ENCODE assay signal across 3 cellular contexts in genomic region chr19:35813043-35813890, GRCh38.
TF ChIP-seq lines count a peak whose summit lies in the region.

No MANE protein-coding gene starts in this region.

TF ChIP-seq in A549, 52 proteins besides CTCF, POLR2A, EP300 and RAD21:
- TF ChIP-seq, protein P1, sequence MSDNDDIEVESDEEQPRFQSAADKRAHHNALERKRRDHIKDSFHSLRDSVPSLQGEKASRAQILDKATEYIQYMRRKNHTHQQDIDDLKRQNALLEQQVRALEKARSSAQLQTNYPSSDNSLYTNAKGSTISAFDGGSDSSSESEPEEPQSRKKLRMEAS (IDR thresholded peaks at IDR 0.05): no peak
- no peak for TF ChIP-seq HMGXB4 (CRISPR knock-in tag; IDR thresholded peaks at IDR 0.05; ENCODE audit: borderline replicate concordance)
- TF ChIP-seq HOXA7 (CRISPR knock-in tag; IDR thresholded peaks at IDR 0.05): no peak
- TF ChIP-seq RNF2 (IDR thresholded peaks at IDR 0.05; ENCODE audit: borderline replicate concordance, low read depth): no peak
- TF ChIP-seq FOXS1 (CRISPR knock-in tag; IDR thresholded peaks at IDR 0.05): no peak
- no peak for TF ChIP-seq EHMT2 (IDR thresholded peaks at IDR 0.05; ENCODE audit: low read depth)
- no peak for TF ChIP-seq TFCP2L1 (CRISPR knock-in tag; IDR thresholded peaks at IDR 0.05)
- TF ChIP-seq TP53 (CRISPR knock-in tag; IDR thresholded peaks at IDR 0.05): no peak
- no peak for TF ChIP-seq RARB (CRISPR knock-in tag; IDR thresholded peaks at IDR 0.05)
- TF ChIP-seq JUNB (IDR thresholded peaks at IDR 0.05): no peak
- TF ChIP-seq, protein P2, sequence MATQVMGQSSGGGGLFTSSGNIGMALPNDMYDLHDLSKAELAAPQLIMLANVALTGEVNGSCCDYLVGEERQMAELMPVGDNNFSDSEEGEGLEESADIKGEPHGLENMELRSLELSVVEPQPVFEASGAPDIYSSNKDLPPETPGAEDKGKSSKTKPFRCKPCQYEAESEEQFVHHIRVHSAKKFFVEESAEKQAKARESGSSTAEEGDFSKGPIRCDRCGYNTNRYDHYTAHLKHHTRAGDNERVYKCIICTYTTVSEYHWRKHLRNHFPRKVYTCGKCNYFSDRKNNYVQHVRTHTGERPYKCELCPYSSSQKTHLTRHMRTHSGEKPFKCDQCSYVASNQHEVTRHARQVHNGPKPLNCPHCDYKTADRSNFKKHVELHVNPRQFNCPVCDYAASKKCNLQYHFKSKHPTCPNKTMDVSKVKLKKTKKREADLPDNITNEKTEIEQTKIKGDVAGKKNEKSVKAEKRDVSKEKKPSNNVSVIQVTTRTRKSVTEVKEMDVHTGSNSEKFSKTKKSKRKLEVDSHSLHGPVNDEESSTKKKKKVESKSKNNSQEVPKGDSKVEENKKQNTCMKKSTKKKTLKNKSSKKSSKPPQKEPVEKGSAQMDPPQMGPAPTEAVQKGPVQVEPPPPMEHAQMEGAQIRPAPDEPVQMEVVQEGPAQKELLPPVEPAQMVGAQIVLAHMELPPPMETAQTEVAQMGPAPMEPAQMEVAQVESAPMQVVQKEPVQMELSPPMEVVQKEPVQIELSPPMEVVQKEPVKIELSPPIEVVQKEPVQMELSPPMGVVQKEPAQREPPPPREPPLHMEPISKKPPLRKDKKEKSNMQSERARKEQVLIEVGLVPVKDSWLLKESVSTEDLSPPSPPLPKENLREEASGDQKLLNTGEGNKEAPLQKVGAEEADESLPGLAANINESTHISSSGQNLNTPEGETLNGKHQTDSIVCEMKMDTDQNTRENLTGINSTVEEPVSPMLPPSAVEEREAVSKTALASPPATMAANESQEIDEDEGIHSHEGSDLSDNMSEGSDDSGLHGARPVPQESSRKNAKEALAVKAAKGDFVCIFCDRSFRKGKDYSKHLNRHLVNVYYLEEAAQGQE (IDR thresholded peaks at IDR 0.05): no peak
- no peak for TF ChIP-seq ZSCAN20 (CRISPR knock-in tag; IDR thresholded peaks at IDR 0.05)
- no peak for TF ChIP-seq FOSB (CRISPR knock-in tag; IDR thresholded peaks at IDR 0.05)
- no peak for TF ChIP-seq MAZ (IDR thresholded peaks at IDR 0.05; ENCODE audit: borderline replicate concordance, low read depth, low read length)
- TF ChIP-seq ZNF302 (CRISPR knock-in tag; IDR thresholded peaks at IDR 0.05): no peak
- no peak for TF ChIP-seq ESRRA (IDR thresholded peaks at IDR 0.05; ENCODE audit: borderline replicate concordance, low read length)

TF ChIP-seq in K562, 482 proteins besides CTCF, POLR2A, EP300 and RAD21:
- TF ChIP-seq RBM25 (IDR thresholded peaks at IDR 0.05; ENCODE audit: low read depth, low read length, severe bottlenecking): peak; percentile 82
- TF ChIP-seq PCBP2 (IDR thresholded peaks at IDR 0.05; ENCODE audit: low read depth, low read length, poor library complexity, severe bottlenecking): no peak
- TF ChIP-seq ZNF146 (CRISPR knock-in tag; IDR thresholded peaks at IDR 0.05; ENCODE audit: unreplicated experiment): peak; percentile 97
TF ChIP-seq in K562: peak in this region for 2.

TF ChIP-seq in liver, 16 proteins besides CTCF, POLR2A, EP300 and RAD21:
- no peak for TF ChIP-seq EGR1 (IDR thresholded peaks at IDR 0.05; ENCODE audit: low read depth in 2 of 2)
- TF ChIP-seq FOXA2 (IDR thresholded peaks at IDR 0.05): no peak
- TF ChIP-seq HNF4A (conservative IDR thresholded peaks at IDR 0.05): peak in 1 of 2 donors; percentile 51
- peak; percentile 4 for TF ChIP-seq HNF4G (IDR thresholded peaks at IDR 0.05)
- no peak for TF ChIP-seq YY1 (IDR thresholded peaks at IDR 0.05)
- no peak for TF ChIP-seq TAF1 (conservative IDR thresholded peaks at IDR 0.05)
- TF ChIP-seq ATF3 (IDR thresholded peaks at IDR 0.05): no peak
- no peak for TF ChIP-seq NR2F2 (IDR thresholded peaks at IDR 0.05)
- TF ChIP-seq, protein P1 (IDR thresholded peaks at IDR 0.05): no peak
- no peak for TF ChIP-seq FOXA1 (IDR thresholded peaks at IDR 0.05)
- TF ChIP-seq GABPA (IDR thresholded peaks at IDR 0.05 in 1 of 2, conservative IDR thresholded peaks at IDR 0.05 in 1 of 2): peak in 1 of 2 donors; percentile 0
- TF ChIP-seq, protein P3, sequence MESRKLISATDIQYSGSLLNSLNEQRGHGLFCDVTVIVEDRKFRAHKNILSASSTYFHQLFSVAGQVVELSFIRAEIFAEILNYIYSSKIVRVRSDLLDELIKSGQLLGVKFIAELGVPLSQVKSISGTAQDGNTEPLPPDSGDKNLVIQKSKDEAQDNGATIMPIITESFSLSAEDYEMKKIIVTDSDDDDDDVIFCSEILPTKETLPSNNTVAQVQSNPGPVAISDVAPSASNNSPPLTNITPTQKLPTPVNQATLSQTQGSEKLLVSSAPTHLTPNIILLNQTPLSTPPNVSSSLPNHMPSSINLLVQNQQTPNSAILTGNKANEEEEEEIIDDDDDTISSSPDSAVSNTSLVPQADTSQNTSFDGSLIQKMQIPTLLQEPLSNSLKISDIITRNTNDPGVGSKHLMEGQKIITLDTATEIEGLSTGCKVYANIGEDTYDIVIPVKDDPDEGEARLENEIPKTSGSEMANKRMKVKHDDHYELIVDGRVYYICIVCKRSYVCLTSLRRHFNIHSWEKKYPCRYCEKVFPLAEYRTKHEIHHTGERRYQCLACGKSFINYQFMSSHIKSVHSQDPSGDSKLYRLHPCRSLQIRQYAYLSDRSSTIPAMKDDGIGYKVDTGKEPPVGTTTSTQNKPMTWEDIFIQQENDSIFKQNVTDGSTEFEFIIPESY (IDR thresholded peaks at IDR 0.05): no peak
- peak; percentile 18 for TF ChIP-seq SP1 (IDR thresholded peaks at IDR 0.05)
- no peak for TF ChIP-seq JUND (IDR thresholded peaks at IDR 0.05)
- TF ChIP-seq, protein P2 (IDR thresholded peaks at IDR 0.05): no peak
- peak in 1 of 2 donors; percentile 7 for TF ChIP-seq RXRA (IDR thresholded peaks at IDR 0.05)
